29 cellular contexts compared by ENCODE assay signal in the genomic region with DNA sequence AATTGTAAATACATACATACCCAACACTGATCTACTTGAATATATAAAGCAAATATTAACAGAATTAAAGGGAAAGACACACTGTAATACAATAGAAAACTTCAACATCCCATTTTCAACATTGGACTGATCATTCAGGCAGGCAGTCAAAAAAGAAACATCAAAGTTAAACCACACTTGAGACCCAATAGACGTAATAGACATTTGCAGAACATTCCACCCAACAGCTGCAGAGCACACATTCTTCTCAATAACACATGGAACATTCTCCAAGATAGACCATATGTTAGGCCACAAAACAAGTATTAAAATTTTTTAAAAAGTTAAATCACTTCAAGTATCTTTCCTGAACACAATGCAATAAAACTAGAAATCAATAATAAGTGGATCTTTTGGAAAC.
"Had no signal": no experiment of that assay in that cellular context is flagged by ENCODE, and none has a peak within 500 bp of the region (broad histone marks: within the 10 kb centered on the region; RNA-seq: fewer than 3 reads in every experiment).

No MANE protein-coding gene starts in this region.

- H3K4me1 ChIP-seq: adrenal gland had no signal

- H3K4me2 ChIP-seq: PC-9 had no signal

- H3K36me3 ChIP-seq: adrenal gland, MG63 had no signal

- DNase-seq: activated B cell treated with CpG ODN at 0.5 μM for 24 hours; activated CD4-positive, alpha-beta memory T cell treated with anti-CD3 and anti-CD28 coated beads for 36 hours; activated CD4-positive, alpha-beta T cell treated with anti-CD3 and anti-CD28 coated beads for 4 hours; activated CD4-positive, alpha-beta T cell treated with anti-CD3 and anti-CD28 coated beads, Interleukin-2, amount 50 U/mL, for 1 hour; activated CD4-positive, CD25-positive, alpha-beta regulatory T cell treated with anti-CD3 and anti-CD28 coated beads, Interleukin-2, amount 50 U/mL, for 72 hours; activated CD8-positive, alpha-beta memory T cell treated with anti-CD3 and anti-CD28 coated beads, Interleukin-2, amount 50 U/mL, for 4 hours; activated gamma-delta T cell treated with Interleukin-2 at 50 U/mL for 16 hours; activated naive CD4-positive, alpha-beta T cell treated with anti-CD3 and anti-CD28 coated beads for 36 hours; activated T-cell treated with anti-CD3 and anti-CD28 coated beads for 4 hours; activated T-cell treated with anti-CD3 and anti-CD28 coated beads, Interleukin-2, amount 50 U/mL, for 4 hours; adrenal gland; Karpas-422; KBM-7; MG63; NCI-H1092; NCI-H187 treated with DMSO at 0.1 percent for 48 hours; NCI-H2081 treated with DMSO at 0.1 percent for 48 hours; NCI-H345; NCI-H526; NCI-H748 treated with DMSO at 0.1 percent for 48 hours; NK-92 treated with Interleukin-12 subunit alpha and Interleukin-12 subunit beta, amount 100 ng/mL, for 24 hours; PC-9; SIG-M5; SW 1271; T-helper 1 cell; T-helper 2 cell; T-helper 9 cell had no signal

- H3K27me3 ChIP-seq: adrenal gland, MG63 had no signal

- H3K4me3 ChIP-seq: adrenal gland, MG63, PC-9 had no signal

- H3K27ac ChIP-seq: adrenal gland, PC-9, RWPE1, VCaP had no signal

- H2AFZ ChIP-seq: PC-9 had no signal
